In the genomic region with DNA sequence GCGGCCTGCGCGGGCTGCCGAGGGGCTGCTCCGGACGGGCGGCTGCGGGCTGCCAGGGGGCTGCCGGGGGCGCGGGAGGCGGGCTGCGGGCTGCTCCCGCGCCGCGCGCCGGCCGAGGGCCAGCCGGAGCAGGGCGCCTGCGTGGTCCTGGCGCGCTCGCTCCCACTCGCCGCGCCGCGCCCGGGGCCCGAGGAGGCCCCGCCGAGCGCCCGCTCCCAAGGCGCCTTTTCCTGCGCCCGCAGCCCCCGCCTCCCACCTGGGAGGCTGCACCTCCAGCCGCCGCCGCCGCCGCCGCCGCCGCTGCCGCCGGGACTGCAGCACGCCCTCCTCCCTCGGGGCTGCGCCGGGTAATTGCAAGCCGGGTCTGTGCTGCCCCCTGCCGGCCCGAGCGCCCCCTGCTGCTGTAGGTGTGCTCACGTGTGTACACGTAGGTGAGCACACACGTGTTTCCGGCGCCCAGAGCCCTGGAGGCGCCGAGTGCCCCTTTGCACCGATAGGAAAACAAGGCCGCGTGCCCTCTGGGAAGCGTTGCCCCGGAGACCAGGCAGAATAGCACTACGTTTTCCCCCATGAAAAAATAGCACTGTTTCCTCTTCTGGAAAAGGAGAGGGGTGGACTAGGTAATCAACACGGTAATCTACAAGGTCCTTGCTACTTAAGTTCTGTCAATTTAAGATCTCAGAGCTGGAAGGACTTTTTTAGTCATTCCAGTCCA, we compare ENCODE assay signal across 1 cellular context.
TF ChIP-seq lines count a peak whose summit lies in the region.

Gene EPB41L4B, minus strand, starts transcription at position 326 of the 715 bp plus-strand sequence. CDS start 613 bp downstream, outside the sequence.

TF ChIP-seq in HepG2, 621 proteins besides CTCF, POLR2A, EP300 and RAD21 (continued from another document and continues in another):
- TF ChIP-seq GMEB2 (CRISPR knock-in tag; IDR thresholded peaks at IDR 0.05; ENCODE audit: low read depth): no peak
- TF ChIP-seq ZNF253 (CRISPR knock-in tag; IDR thresholded peaks at IDR 0.05; ENCODE audit: borderline replicate concordance): peak; percentile 58; the same call in 1 of the 2 replicates
- TF ChIP-seq ZNF570 (CRISPR knock-in tag; IDR thresholded peaks at IDR 0.05; ENCODE audit: borderline replicate concordance): no peak
- TF ChIP-seq E2F1 (CRISPR knock-in tag; IDR thresholded peaks at IDR 0.05): 0 out of 2 replicates have a peak, but pooled peaks have one; percentile 31
- peak; percentile 97 for TF ChIP-seq TFDP1 (CRISPR knock-in tag; IDR thresholded peaks at IDR 0.05; ENCODE audit: borderline replicate concordance)
- TF ChIP-seq BRD4 (CRISPR knock-in tag; IDR thresholded peaks at IDR 0.05): peak; percentile 65; the same call in 1 of the 2 replicates
- TF ChIP-seq, protein P1, sequence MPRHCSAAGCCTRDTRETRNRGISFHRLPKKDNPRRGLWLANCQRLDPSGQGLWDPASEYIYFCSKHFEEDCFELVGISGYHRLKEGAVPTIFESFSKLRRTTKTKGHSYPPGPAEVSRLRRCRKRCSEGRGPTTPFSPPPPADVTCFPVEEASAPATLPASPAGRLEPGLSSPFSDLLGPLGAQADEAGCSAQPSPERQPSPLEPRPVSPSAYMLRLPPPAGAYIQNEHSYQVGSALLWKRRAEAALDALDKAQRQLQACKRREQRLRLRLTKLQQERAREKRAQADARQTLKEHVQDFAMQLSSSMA (CRISPR knock-in tag; IDR thresholded peaks at IDR 0.05): peak; percentile 95
- peak; percentile 82 for TF ChIP-seq ELF3 (CRISPR knock-in tag; IDR thresholded peaks at IDR 0.05)
- TF ChIP-seq NONO (IDR thresholded peaks at IDR 0.05): no peak
- TF ChIP-seq NONO (CRISPR knock-in tag; conservative IDR thresholded peaks at IDR 0.05): peak; percentile 95
- no peak; the same call in 1 of the 2 replicates for TF ChIP-seq MTF1 (CRISPR knock-in tag; IDR thresholded peaks at IDR 0.05)
- peak; percentile 64 for TF ChIP-seq ISL2 (CRISPR knock-in tag; IDR thresholded peaks at IDR 0.05)
- peak; percentile 78 for TF ChIP-seq XRCC5 (optimal IDR thresholded peaks at IDR 0.05; ENCODE audit: low read length)
- peak; percentile 87 for TF ChIP-seq ZNF772 (CRISPR knock-in tag; IDR thresholded peaks at IDR 0.05)
- TF ChIP-seq, protein P2, sequence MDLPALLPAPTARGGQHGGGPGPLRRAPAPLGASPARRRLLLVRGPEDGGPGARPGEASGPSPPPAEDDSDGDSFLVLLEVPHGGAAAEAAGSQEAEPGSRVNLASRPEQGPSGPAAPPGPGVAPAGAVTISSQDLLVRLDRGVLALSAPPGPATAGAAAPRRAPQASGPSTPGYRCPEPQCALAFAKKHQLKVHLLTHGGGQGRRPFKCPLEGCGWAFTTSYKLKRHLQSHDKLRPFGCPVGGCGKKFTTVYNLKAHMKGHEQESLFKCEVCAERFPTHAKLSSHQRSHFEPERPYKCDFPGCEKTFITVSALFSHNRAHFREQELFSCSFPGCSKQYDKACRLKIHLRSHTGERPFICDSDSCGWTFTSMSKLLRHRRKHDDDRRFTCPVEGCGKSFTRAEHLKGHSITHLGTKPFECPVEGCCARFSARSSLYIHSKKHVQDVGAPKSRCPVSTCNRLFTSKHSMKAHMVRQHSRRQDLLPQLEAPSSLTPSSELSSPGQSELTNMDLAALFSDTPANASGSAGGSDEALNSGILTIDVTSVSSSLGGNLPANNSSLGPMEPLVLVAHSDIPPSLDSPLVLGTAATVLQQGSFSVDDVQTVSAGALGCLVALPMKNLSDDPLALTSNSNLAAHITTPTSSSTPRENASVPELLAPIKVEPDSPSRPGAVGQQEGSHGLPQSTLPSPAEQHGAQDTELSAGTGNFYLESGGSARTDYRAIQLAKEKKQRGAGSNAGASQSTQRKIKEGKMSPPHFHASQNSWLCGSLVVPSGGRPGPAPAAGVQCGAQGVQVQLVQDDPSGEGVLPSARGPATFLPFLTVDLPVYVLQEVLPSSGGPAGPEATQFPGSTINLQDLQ (CRISPR knock-in tag; IDR thresholded peaks at IDR 0.05): 0 out of 2 replicates have a peak, but pooled peaks have one; percentile 44
- TF ChIP-seq ZNF230 (CRISPR knock-in tag; IDR thresholded peaks at IDR 0.05): peak; percentile 93
- TF ChIP-seq YEATS2 (CRISPR knock-in tag; IDR thresholded peaks at IDR 0.05; ENCODE audit: borderline replicate concordance): peak; percentile 83
- peak; percentile 98 to 99 for TF ChIP-seq HMGXB4 (CRISPR knock-in tag; IDR thresholded peaks at IDR 0.05; ENCODE audit: borderline replicate concordance in 1 of 2, low read depth in 1 of 2)
- TF ChIP-seq SIX4 (CRISPR knock-in tag; IDR thresholded peaks at IDR 0.05): peak; percentile 67
- TF ChIP-seq ZFP36 (IDR thresholded peaks at IDR 0.05; ENCODE audit: borderline replicate concordance, low read depth, low read length, partially characterized antibody): no peak
- TF ChIP-seq ISX (CRISPR knock-in tag; conservative IDR thresholded peaks at IDR 0.05): no peak
- TF ChIP-seq ETV5 (CRISPR knock-in tag; IDR thresholded peaks at IDR 0.05; ENCODE audit: borderline replicate concordance): peak; percentile 95
- peak; percentile 77 for TF ChIP-seq ZNF589 (CRISPR knock-in tag; conservative IDR thresholded peaks at IDR 0.05)
- TF ChIP-seq ETS1 (CRISPR knock-in tag; IDR thresholded peaks at IDR 0.05): no peak
- no peak for TF ChIP-seq KLF15 (CRISPR knock-in tag; IDR thresholded peaks at IDR 0.05; ENCODE audit: borderline replicate concordance)
- TF ChIP-seq SP4 (CRISPR knock-in tag; IDR thresholded peaks at IDR 0.05): peak; percentile 68; the same call in 1 of the 2 replicates
- TF ChIP-seq ZBTB8A (CRISPR knock-in tag; IDR thresholded peaks at IDR 0.05; ENCODE audit: borderline replicate concordance, low read depth): peak; percentile 73; the same call in 1 of the 2 replicates
- no peak for TF ChIP-seq ZBTB42 (CRISPR knock-in tag; IDR thresholded peaks at IDR 0.05)
- TF ChIP-seq ZNF264 (CRISPR knock-in tag; IDR thresholded peaks at IDR 0.05): 0 out of 2 replicates have a peak, but pooled peaks have one; percentile 38
- TF ChIP-seq NCOR1 (IDR thresholded peaks at IDR 0.05; ENCODE audit: borderline replicate concordance, low read length): no peak
- TF ChIP-seq EHMT2 (IDR thresholded peaks at IDR 0.05; ENCODE audit: borderline replicate concordance, low read depth, low read length): no peak
- peak; percentile 87 for TF ChIP-seq FOXA3 (CRISPR knock-in tag; IDR thresholded peaks at IDR 0.05)
- peak; percentile 77 for TF ChIP-seq ZFY (CRISPR knock-in tag; IDR thresholded peaks at IDR 0.05)
- TF ChIP-seq KDM5B (CRISPR knock-in tag; IDR thresholded peaks at IDR 0.05; ENCODE audit: borderline replicate concordance): peak; percentile 88; the same call in 1 of the 2 replicates
- no peak for TF ChIP-seq FLYWCH1 (CRISPR knock-in tag; IDR thresholded peaks at IDR 0.05)
- TF ChIP-seq FOXO1 (CRISPR knock-in tag; IDR thresholded peaks at IDR 0.05): peak; percentile 93
- TF ChIP-seq ZNF331 (CRISPR knock-in tag; IDR thresholded peaks at IDR 0.05): peak; percentile 89
- peak; percentile 85; the same call in 1 of the 2 replicates for TF ChIP-seq TSC22D2 (CRISPR knock-in tag; IDR thresholded peaks at IDR 0.05; ENCODE audit: borderline replicate concordance)
- TF ChIP-seq U2AF1 (optimal IDR thresholded peaks at IDR 0.05; ENCODE audit: low read depth, low read length): no peak
- peak; percentile 89 for TF ChIP-seq SMAD3 (CRISPR knock-in tag; IDR thresholded peaks at IDR 0.05)
- no peak for TF ChIP-seq TCF7L2 (IDR thresholded peaks at IDR 0.05; ENCODE audit: low read depth, low read length)
- peak; percentile 96 for TF ChIP-seq ZNF274 (CRISPR knock-in tag; IDR thresholded peaks at IDR 0.05)
- TF ChIP-seq, protein P3, sequence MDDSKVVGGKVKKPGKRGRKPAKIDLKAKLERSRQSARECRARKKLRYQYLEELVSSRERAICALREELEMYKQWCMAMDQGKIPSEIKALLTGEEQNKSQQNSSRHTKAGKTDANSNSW (CRISPR knock-in tag; IDR thresholded peaks at IDR 0.05; ENCODE audit: borderline replicate concordance): no peak
- peak; percentile 92 for TF ChIP-seq TFDP2 (CRISPR knock-in tag; IDR thresholded peaks at IDR 0.05)
- no peak for TF ChIP-seq ZNF18 (CRISPR knock-in tag; IDR thresholded peaks at IDR 0.05; ENCODE audit: insufficient replicate concordance)
- TF ChIP-seq ZNF670 (CRISPR knock-in tag; IDR thresholded peaks at IDR 0.05; ENCODE audit: borderline replicate concordance): peak; percentile 79; the same call in 1 of the 2 replicates
- TF ChIP-seq, protein P4, sequence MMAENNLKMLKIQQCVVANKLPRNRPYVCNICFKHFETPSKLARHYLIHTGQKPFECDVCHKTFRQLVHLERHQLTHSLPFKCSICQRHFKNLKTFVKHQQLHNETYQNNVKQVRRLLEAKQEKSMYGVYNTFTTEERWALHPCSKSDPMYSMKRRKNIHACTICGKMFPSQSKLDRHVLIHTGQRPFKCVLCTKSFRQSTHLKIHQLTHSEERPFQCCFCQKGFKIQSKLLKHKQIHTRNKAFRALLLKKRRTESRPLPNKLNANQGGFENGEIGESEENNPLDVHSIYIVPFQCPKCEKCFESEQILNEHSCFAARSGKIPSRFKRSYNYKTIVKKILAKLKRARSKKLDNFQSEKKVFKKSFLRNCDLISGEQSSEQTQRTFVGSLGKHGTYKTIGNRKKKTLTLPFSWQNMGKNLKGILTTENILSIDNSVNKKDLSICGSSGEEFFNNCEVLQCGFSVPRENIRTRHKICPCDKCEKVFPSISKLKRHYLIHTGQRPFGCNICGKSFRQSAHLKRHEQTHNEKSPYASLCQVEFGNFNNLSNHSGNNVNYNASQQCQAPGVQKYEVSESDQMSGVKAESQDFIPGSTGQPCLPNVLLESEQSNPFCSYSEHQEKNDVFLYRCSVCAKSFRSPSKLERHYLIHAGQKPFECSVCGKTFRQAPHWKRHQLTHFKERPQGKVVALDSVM (CRISPR knock-in tag; IDR thresholded peaks at IDR 0.05): no peak
- TF ChIP-seq ZNF790 (CRISPR knock-in tag; IDR thresholded peaks at IDR 0.05; ENCODE audit: borderline replicate concordance): no peak
